ENCODE assay signal across 1 cellular context in genomic region chr2:10811552-10811951, GRCh38.
TF ChIP-seq lines count a peak whose summit lies in the region.

No MANE protein-coding gene starts in this region.

TF ChIP-seq in H1, 55 proteins besides CTCF, POLR2A, EP300 and RAD21:
- TF ChIP-seq SIX5 (IDR thresholded peaks at IDR 0.05; ENCODE audit: low read depth, low read length) (no peak), ATF2 (IDR thresholded peaks at IDR 0.05; ENCODE audit: low read length) (no peak), TCF12 (IDR thresholded peaks at IDR 0.05; ENCODE audit: low read depth, low read length) (no peak), SUZ12 (IDR thresholded peaks at IDR 0.05; ENCODE audit: low read length) (no peak), EZH2 (IDR thresholded peaks at IDR 0.05; ENCODE audit: low read depth, low read length, severe bottlenecking) (no peak), POLR2AphosphoS5 (IDR thresholded peaks at IDR 0.05; ENCODE audit: low read depth, low read length) (no peak), YY1 (IDR thresholded peaks at IDR 0.05; ENCODE audit: low read depth, low read length) (no peak), BCL11A (IDR thresholded peaks at IDR 0.05; ENCODE audit: low read depth in 2 of 2, low read length in 2 of 2) (no peak)
